In genomic region chr2:20092901-20093235, GRCh38 we compare ENCODE assay signal across 17 cellular contexts.
"Had no signal": no experiment of that assay in that cellular context is flagged by ENCODE, and none has a peak within 500 bp of the region (broad histone marks: within the 10 kb centered on the region; RNA-seq: fewer than 3 reads in every experiment).

No MANE protein-coding gene starts in this region.

- H3K4me3 Mint-ChIP-seq: activated CD4-positive, alpha-beta T cell treated with anti-CD3 and anti-CD28 coated beads, Interleukin-2, amount 10 ng/mL, durations not matched to agents 24 days and 14 days; activated CD8-positive, alpha-beta T cell treated with anti-CD3 and anti-CD28 coated beads for 36 hours; activated T-helper 17 cell treated with anti-CD3 and anti-CD28 coated beads, Interleukin-2, amount 50 U/mL, for 72 hours; central memory CD8-positive, alpha-beta T cell; immature natural killer cell; neural crest cell; stimulated activated naive CD8-positive, alpha-beta T cell treated with anti-CD3 and anti-CD28 coated beads, Interleukin-15, Interleukin-2, amounts not matched to agents 100 ng/mL and 50 ng/mL, for 24 hours had no signal

- H3K9me3 ChIP-seq: esophagus muscularis mucosa, heart right ventricle, lower lobe of right lung, psoas muscle, upper lobe of left lung had no signal

- H3K9me3 Mint-ChIP-seq: activated CD4-positive, alpha-beta T cell treated with anti-CD3 and anti-CD28 coated beads, Interleukin-2, amount 10 ng/mL, durations not matched to agents 24 days and 14 days; activated CD8-positive, alpha-beta T cell treated with anti-CD3 and anti-CD28 coated beads for 36 hours; activated T-helper 17 cell treated with anti-CD3 and anti-CD28 coated beads, Interleukin-2, amount 50 U/mL, for 72 hours; central memory CD8-positive, alpha-beta T cell; immature natural killer cell; neural crest cell; stimulated activated naive CD8-positive, alpha-beta T cell treated with anti-CD3 and anti-CD28 coated beads, Interleukin-15, Interleukin-2, amounts not matched to agents 100 ng/mL and 50 ng/mL, for 24 hours had no signal

- H3K4me3 ChIP-seq: coronary artery, esophagus muscularis mucosa, heart right ventricle, lower lobe of right lung, psoas muscle, skin epidermis, upper lobe of left lung had no signal

- ATAC-seq: activated CD8-positive, alpha-beta T cell treated with anti-CD3 and anti-CD28 coated beads for 36 hours; activated T-helper 17 cell treated with anti-CD3 and anti-CD28 coated beads, Interleukin-2, amount 50 U/mL, for 72 hours had no signal

- H3K36me3 Mint-ChIP-seq: immature natural killer cell had no signal

- H3K36me3 ChIP-seq: brain microvascular endothelial cell, esophagus muscularis mucosa, heart right ventricle, lower lobe of right lung, upper lobe of left lung had no signal

- H3K27me3 ChIP-seq: brain microvascular endothelial cell, upper lobe of left lung had no signal

- H3K27ac Mint-ChIP-seq: activated CD4-positive, alpha-beta T cell treated with anti-CD3 and anti-CD28 coated beads, Interleukin-2, amount 10 ng/mL, durations not matched to agents 24 days and 14 days; activated CD8-positive, alpha-beta T cell treated with anti-CD3 and anti-CD28 coated beads for 36 hours; activated T-helper 17 cell treated with anti-CD3 and anti-CD28 coated beads, Interleukin-2, amount 50 U/mL, for 72 hours; immature natural killer cell; stimulated activated naive CD8-positive, alpha-beta T cell treated with anti-CD3 and anti-CD28 coated beads, Interleukin-15, Interleukin-2, amounts not matched to agents 100 ng/mL and 50 ng/mL, for 24 hours had no signal

- H3K4me1 ChIP-seq: lower lobe of right lung, upper lobe of left lung had no signal

- DNase-seq: activated CD4-positive, alpha-beta T cell treated with anti-CD3 and anti-CD28 coated beads, Interleukin-2, amount 10 ng/mL, durations not matched to agents 24 days and 14 days; activated CD8-positive, alpha-beta T cell treated with anti-CD3 and anti-CD28 coated beads for 36 hours; activated naive CD4-positive, alpha-beta T cell; activated T-cell treated with anti-CD3 and anti-CD28 coated beads, Interleukin-2, amount 50 U/mL, for 1 hour; immature natural killer cell; lower lobe of right lung had no signal

- H3K27ac ChIP-seq: brain microvascular endothelial cell, coronary artery, heart right ventricle, lower lobe of right lung, psoas muscle, upper lobe of left lung had no signal

- H3K4me1 Mint-ChIP-seq: activated T-helper 17 cell treated with anti-CD3 and anti-CD28 coated beads, Interleukin-2, amount 50 U/mL, for 72 hours; central memory CD8-positive, alpha-beta T cell; immature natural killer cell had no signal
